In genomic region chr3:20645340-20645739, GRCh38 we compare ENCODE assay signal across 24 cellular contexts.
DNase-seq lines count a peak whose midpoint lies in the region; ATAC-seq, FAIRE-seq and TF ChIP-seq lines count a peak whose summit lies in the region.
"Had no signal": no experiment of that assay in that cellular context is flagged by ENCODE, and none has a peak within 500 bp of the region (broad histone marks: within the 10 kb centered on the region; RNA-seq: fewer than 3 reads in every experiment).

No MANE protein-coding gene starts in this region.

- 0 out of 2 replicates have a peak overlapping the region, but pooled peaks have one; percentile 22 for H3K14ac ChIP-seq in IMR-90 (replicated peaks; ENCODE audit: low read depth, low read length)

- H3K27ac Mint-ChIP-seq in astrocyte (ENCODE audit: unreplicated experiment), result no peak overlapping the region
- H3K27ac Mint-ChIP-seq in mesothelial cell of epicardium, result peak overlapping the region; percentile 15
- H3K27ac Mint-ChIP-seq in stimulated activated memory B cell treated with anti-CD40 and anti-IgM and Interleukin-4, amounts not matched to agents 10 μg/mL and 1 μg/mL and 100 μg/mL, for 72 hours, result no peak overlapping the region
- no peak overlapping the region for H3K27ac Mint-ChIP-seq in activated T-cell treated with anti-CD3 and anti-CD28 coated beads, Interleukin-2, amount 50 U/mL, for 72 hours
- H3K27ac Mint-ChIP-seq: CD4-positive, alpha-beta memory T cell had no signal

- no peak overlapping the region for H2BK15ac ChIP-seq in IMR-90 (ENCODE audit: low read depth, low read length)

- no peak overlapping the region for H4K8ac ChIP-seq in IMR-90 (ENCODE audit: low read depth in 2 of 2, low read length in 2 of 2)

- no peak for ATAC-seq in IMR-90 (ENCODE audit: low read depth)
- ATAC-seq in stimulated activated memory B cell treated with anti-CD40 and anti-IgM and Interleukin-4, amounts not matched to agents 10 μg/mL and 1 μg/mL and 100 μg/mL, for 72 hours, result no peak
- no peak for ATAC-seq in activated T-cell treated with anti-CD3 and anti-CD28 coated beads, Interleukin-2, amount 50 U/mL, for 72 hours (replicated peaks in 1 of 2)
- ATAC-seq: HepG2 had no signal

- no peak for TF ChIP-seq POLR2A in IMR-90 (IDR thresholded peaks at IDR 0.05; ENCODE audit: low read depth, low read length)

- no peaks in the 10 kb centered on the region for H3K36me3 Mint-ChIP-seq in astrocyte (ENCODE audit: low read depth, unreplicated experiment)
- H3K36me3 Mint-ChIP-seq in mesothelial cell of epicardium, result no peaks in the 10 kb centered on the region
- no peaks in the 10 kb centered on the region for H3K36me3 Mint-ChIP-seq in stimulated activated memory B cell treated with anti-CD40 and anti-IgM and Interleukin-4, amounts not matched to agents 10 μg/mL and 1 μg/mL and 100 μg/mL, for 72 hours
- no peaks in the 10 kb centered on the region for H3K36me3 Mint-ChIP-seq in activated T-cell treated with anti-CD3 and anti-CD28 coated beads, Interleukin-2, amount 50 U/mL, for 72 hours (ENCODE audit: insufficient read depth in 2 of 2)
- H3K36me3 Mint-ChIP-seq: CD4-positive, alpha-beta memory T cell had no signal

- in situ Hi-C loops in IMR-90 (cut with MboI; ENCODE audit: low sequenced_read_pairs), result no loop called here

- H3K9ac ChIP-seq in IMR-90 (ENCODE audit: low read depth, low read length), result no peak overlapping the region
- no peak overlapping the region for H3K9ac ChIP-seq in astrocyte (ENCODE audit: low read length)

- WGBS in IMR-90 (ENCODE audit: extremely low coverage in 2 of 2, insufficient read length in 1 of 2), 2 experiments, result no CpG with 5 or more reads among the region's 3 CpGs

- H3K4me1 Mint-ChIP-seq in astrocyte (ENCODE audit: low read depth, unreplicated experiment) (peaks cover 28% of the 10 kb centered on the region), mesothelial cell of epicardium (peaks cover 29% of the 10 kb centered on the region)
- H3K4me1 Mint-ChIP-seq in stimulated activated memory B cell treated with anti-CD40 and anti-IgM and Interleukin-4, amounts not matched to agents 10 μg/mL and 1 μg/mL and 100 μg/mL, for 72 hours, result no peaks in the 10 kb centered on the region
- no peaks in the 10 kb centered on the region for H3K4me1 Mint-ChIP-seq in activated T-cell treated with anti-CD3 and anti-CD28 coated beads, Interleukin-2, amount 50 U/mL, for 72 hours (ENCODE audit: low read depth)
- H3K4me1 Mint-ChIP-seq: CD4-positive, alpha-beta memory T cell had no signal

- no peak overlapping the region for H2BK5ac ChIP-seq in IMR-90 (ENCODE audit: low read depth, low read length, poor library complexity, severe bottlenecking)

- H3K18ac ChIP-seq in IMR-90 (ENCODE audit: low read depth, low read length), result no peak overlapping the region

- H3K4me2 ChIP-seq in IMR-90 (ENCODE audit: low read depth, low read length) (no peak overlapping the region), astrocyte (ENCODE audit: low read length) (no peak overlapping the region)
- H3K4me2 ChIP-seq: PC-9 had no signal

- no peak overlapping the region for H3K4me3 Mint-ChIP-seq in astrocyte (ENCODE audit: unreplicated experiment)
- no peak overlapping the region for H3K4me3 Mint-ChIP-seq in mesothelial cell of epicardium
- no peak overlapping the region for H3K4me3 Mint-ChIP-seq in stimulated activated memory B cell treated with anti-CD40 and anti-IgM and Interleukin-4, amounts not matched to agents 10 μg/mL and 1 μg/mL and 100 μg/mL, for 72 hours
- H3K4me3 Mint-ChIP-seq in activated T-cell treated with anti-CD3 and anti-CD28 coated beads, Interleukin-2, amount 50 U/mL, for 72 hours, result no peak overlapping the region
- H3K4me3 Mint-ChIP-seq: CD4-positive, alpha-beta memory T cell had no signal

- H4K20me1 ChIP-seq in IMR-90 (ENCODE audit: insufficient read depth, low read length) (no peaks in the 10 kb centered on the region), astrocyte (ENCODE audit: insufficient read depth, low read length) (no peaks in the 10 kb centered on the region)

- peak overlapping the region; percentile 48; the same call in 1 of the 2 replicates for H2BK120ac ChIP-seq in IMR-90 (ENCODE audit: low read depth, low read length)

- no peak overlapping the region for H3K56ac ChIP-seq in IMR-90 (ENCODE audit: extremely low read depth, insufficient read depth, low read length)

- H3K4me1 ChIP-seq in IMR-90 (ENCODE audit: control insufficient read depth, insufficient read depth, low read length), result no peaks in the 10 kb centered on the region
- H3K4me1 ChIP-seq in astrocyte (ENCODE audit: insufficient read depth, low read length), result peaks cover 15% of the 10 kb centered on the region

- POLR2A ChIA-PET in IMR-90 (lab: Charles Lee; ENCODE audit: unreplicated experiment), result no interaction called here

- H3K9me3 ChIP-seq in IMR-90 (ENCODE audit: control insufficient read depth, insufficient read depth, low read length) (no peaks in the 10 kb centered on the region), astrocyte (ENCODE audit: insufficient read depth, low read depth, low read length) (no peaks in the 10 kb centered on the region)

- H3K27me3 ChIP-seq in IMR-90 (ENCODE audit: control insufficient read depth, insufficient read depth, low read length) (no peaks in the 10 kb centered on the region), astrocyte (ENCODE audit: insufficient read depth, low read length) (no peaks in the 10 kb centered on the region)

- no peaks in the 10 kb centered on the region for H3K79me1 ChIP-seq in IMR-90 (ENCODE audit: low read depth in 1 of 2, low read length in 2 of 2)

- no peak overlapping the region for H2AK9ac ChIP-seq in IMR-90 (replicated peaks; ENCODE audit: low read depth, low read length, poor library complexity)

- H3K9me1 ChIP-seq in IMR-90 (ENCODE audit: insufficient read depth, low read length), result no peaks in the 10 kb centered on the region

- TF ChIP-seq RAD21 in IMR-90 (IDR thresholded peaks at IDR 0.05; ENCODE audit: low read length), result no peak

- 0 out of 2 replicates have a peak overlapping the region, but pooled peaks have one; percentile 45 for H2BK20ac ChIP-seq in IMR-90 (ENCODE audit: low read depth, low read length)

- H3K23ac ChIP-seq in IMR-90 (ENCODE audit: low read depth, low read length), result no peak overlapping the region

- CTCF ChIA-PET in IMR-90 (lab: Yijun Ruan, JAX), result no interaction called here

- intact Hi-C loops in IMR-90 (cut with micrococcal nuclease), result no loop called here

- H2AK5ac ChIP-seq in IMR-90 (ENCODE audit: low read depth, low read length), result no peak overlapping the region

- H3K4me3 ChIP-seq in IMR-90 (ENCODE audit: insufficient read depth, low read depth, low read length) (no peak overlapping the region), astrocyte (ENCODE audit: insufficient read depth, low read depth, low read length) (no peak overlapping the region)
- H3K4me3 ChIP-seq: PC-9 had no signal

- H4K91ac ChIP-seq in IMR-90 (ENCODE audit: insufficient read depth, low read depth, low read length), result no peak overlapping the region

- no peak overlapping the region for H4K5ac ChIP-seq in IMR-90 (ENCODE audit: low read depth, low read length)

- H3K79me2 ChIP-seq in astrocyte (ENCODE audit: insufficient read depth, low read length), result no peaks in the 10 kb centered on the region

- DNase-seq in IMR-90, result peak; percentile 22
- peak; percentile 14 for DNase-seq in NCI-H2171 (lab: John Stamatoyannopoulos, UW)
- DNase-seq in astrocyte (ENCODE audit: low read depth), result no peak
- DNase-seq in mesothelial cell of epicardium (ENCODE audit: low spot score in 2 of 2, unreplicated experiment in 2 of 2), result no peak
- DNase-seq in stimulated activated CD4-positive, alpha-beta T cell treated with anti-CD3 and anti-CD28 coated beads, Interleukin-15, amount 100 ng/mL, for 24 hours, result no peak
- DNase-seq in SK-N-DZ (ENCODE audit: low spot score), result no peak
- DNase-seq in activated T-cell treated with anti-CD3 and anti-CD28 coated beads, Interleukin-2, amount 50 U/mL, for 72 hours, result no peak
- DNase-seq: C1 segment of cervical spinal cord; CD4-positive, alpha-beta memory T cell; COR-L47; DMS79; KBM-7; MV-4-11; NCI-H2029; NCI-H226; NCI-H510A; NK-92 treated with Interleukin-12 subunit alpha and Interleukin-12 subunit beta, amount 100 ng/mL, for 24 hours; PC-9; SHP77; SW 1271 had no signal

- dilution Hi-C loops in IMR-90 (cut with HindIII; ENCODE audit: low sequenced_read_pairs, unreplicated experiment), result no loop called here

- no TSS peak for BruUV-seq in IMR-90 (replicated peaks; lab: Mats Ljungman, UMichigan)

- H3K4ac ChIP-seq in IMR-90 (ENCODE audit: low read depth, low read length), result no peak overlapping the region

- TF ChIP-seq CTCF in IMR-90 (conservative IDR thresholded peaks at IDR 0.05; ENCODE audit: low read depth, low read length) (no peak), astrocyte (IDR thresholded peaks at IDR 0.05; ENCODE audit: insufficient read depth, low read depth, low read length) (no peak), mesothelial cell of epicardium (IDR thresholded peaks at IDR 0.05; ENCODE audit: unreplicated experiment) (no peak)

- no peaks in the 10 kb centered on the region for H3K27me3 Mint-ChIP-seq in astrocyte (ENCODE audit: low read depth, unreplicated experiment)
- no peaks in the 10 kb centered on the region for H3K27me3 Mint-ChIP-seq in mesothelial cell of epicardium (ENCODE audit: low read depth)
- no peaks in the 10 kb centered on the region for H3K27me3 Mint-ChIP-seq in stimulated activated memory B cell treated with anti-CD40 and anti-IgM and Interleukin-4, amounts not matched to agents 10 μg/mL and 1 μg/mL and 100 μg/mL, for 72 hours
- H3K27me3 Mint-ChIP-seq in activated T-cell treated with anti-CD3 and anti-CD28 coated beads, Interleukin-2, amount 50 U/mL, for 72 hours (ENCODE audit: low read depth), result no peaks in the 10 kb centered on the region
- H3K27me3 Mint-ChIP-seq: CD4-positive, alpha-beta memory T cell had no signal

- FAIRE-seq in astrocyte (lab: Jason Lieb, UNC), result peak; percentile 17
- FAIRE-seq: GM18507, HepG2 had no signal

- no peak overlapping the region for H2AFZ ChIP-seq in IMR-90 (replicated peaks; ENCODE audit: low read length, poor library complexity)
- H2AFZ ChIP-seq in astrocyte (ENCODE audit: low read depth, low read length), result no peak overlapping the region

- H3K9me3 Mint-ChIP-seq in astrocyte (ENCODE audit: unreplicated experiment) (peaks cover 2% of the 10 kb centered on the region), mesothelial cell of epicardium (no peaks in the 10 kb centered on the region)
- H3K9me3 Mint-ChIP-seq in stimulated activated memory B cell treated with anti-CD40 and anti-IgM and Interleukin-4, amounts not matched to agents 10 μg/mL and 1 μg/mL and 100 μg/mL, for 72 hours, result no peaks in the 10 kb centered on the region
- H3K9me3 Mint-ChIP-seq in activated T-cell treated with anti-CD3 and anti-CD28 coated beads, Interleukin-2, amount 50 U/mL, for 72 hours, result peaks cover 3 to 8% of the 10 kb centered on the region in 2 donors

- H3K36me3 ChIP-seq in IMR-90 (ENCODE audit: control insufficient read depth, insufficient read depth, low read length) (no peaks in the 10 kb centered on the region), astrocyte (ENCODE audit: insufficient read depth, low read length) (no peaks in the 10 kb centered on the region)

- H3K27ac ChIP-seq in IMR-90 (ENCODE audit: insufficient read depth, low read length), result no peak overlapping the region
- H3K27ac ChIP-seq in astrocyte (ENCODE audit: low read depth, low read length), result no peak overlapping the region
- H3K27ac ChIP-seq: PC-9, RWPE1 had no signal

TF ChIP-seq in IMR-90, 13 proteins besides CTCF, POLR2A, EP300 and RAD21 (continues in another document):
- TF ChIP-seq MAFK (IDR thresholded peaks at IDR 0.05; ENCODE audit: low read depth, low read length) (no peak), CEBPB (IDR thresholded peaks at IDR 0.05; ENCODE audit: low read depth, low read length) (no peak)

Comparison
In these comparisons a context has a peak if more than half of its experiments do, and no peak if none do; other contexts are left out.
1. DNase-seq: peak in IMR-90 (single experiment) and NCI-H2171 (single experiment); none in astrocyte (single experiment), mesothelial cell of epicardium (0 of 2), stimulated activated CD4-positive, alpha-beta T cell treated with anti-CD3 and anti-CD28 coated beads, Interleukin-15, amount 100 ng/mL, for 24 hours (single experiment), SK-N-DZ (single experiment) and activated T-cell treated with anti-CD3 and anti-CD28 coated beads, Interleukin-2, amount 50 U/mL, for 72 hours (0 of 2).